Comparison of ENCODE assay signal across 25 cellular contexts in genomic region chr1:175377394-175377793, GRCh38.
"Had no signal": no experiment of that assay in that cellular context is flagged by ENCODE, and none has a peak within 500 bp of the region (broad histone marks: within the 10 kb centered on the region; RNA-seq: fewer than 3 reads in every experiment).

No MANE protein-coding gene starts in this region.

- H3K79me2 ChIP-seq: parathyroid adenoma had no signal

- H3K4me1 ChIP-seq: foreskin keratinocyte, heart left ventricle, left lung, neural progenitor cell, parathyroid adenoma, sigmoid colon, thyroid gland, vagina had no signal

- H3K27me3 ChIP-seq: dorsolateral prefrontal cortex, left lung, neural progenitor cell, right atrium auricular region, sigmoid colon, thyroid gland, vagina had no signal

- H3K27ac ChIP-seq: dorsolateral prefrontal cortex, epithelial cell of prostate, foreskin keratinocyte, gastroesophageal sphincter, heart left ventricle, left lung, neural progenitor cell, parathyroid adenoma, right atrium auricular region, sigmoid colon, stomach, thyroid gland, vagina had no signal

- H3K9me3 ChIP-seq: gastroesophageal sphincter, heart left ventricle, left lung, right atrium auricular region, sigmoid colon, stomach, thyroid gland, vagina had no signal

- H3K4me3 ChIP-seq: dorsolateral prefrontal cortex, gastroesophageal sphincter, heart left ventricle, left lung, neural progenitor cell, right atrium auricular region, sigmoid colon, stomach, thyroid gland, vagina had no signal

- H2AFZ ChIP-seq: neural progenitor cell, parathyroid adenoma had no signal

- ATAC-seq: esophagus mucosa; foreskin keratinocyte; gastroesophageal sphincter; heart left ventricle; left cardiac atrium; left lung; naive thymus-derived CD4-positive, alpha-beta T cell; stimulated activated effector memory CD8-positive, alpha-beta T cell treated with anti-CD3 and anti-CD28 coated beads, Interleukin-12 subunit alpha, Interleukin-12 subunit beta, amount 100 ng/mL, for 72 hours had no signal

- DNase-seq: dorsolateral prefrontal cortex; effector CD4-positive, alpha-beta T cell; foreskin keratinocyte; heart left ventricle; hippocampal formation; left cardiac atrium; left lung; mesenchymal stem cell; naive thymus-derived CD4-positive, alpha-beta T cell; sigmoid colon; stimulated activated CD4-positive, alpha-beta T cell treated with anti-CD3 and anti-CD28 coated beads, Interleukin-2, amount 100 ng/mL, for 24 hours; stimulated activated CD4-positive, alpha-beta T cell treated with anti-CD3 and anti-CD28 coated beads, Interleukin-4, amount 100 ng/mL, for 24 hours; stimulated activated naive CD4-positive, alpha-beta T cell treated with Interleukin-2 at 50 U/mL for 16 hours; stomach; thyroid gland; trophoblast cell had no signal

- H3K4me2 ChIP-seq: neural progenitor cell had no signal

- FAIRE-seq: islet of Langerhans had no signal

- H3K9ac ChIP-seq: neural progenitor cell, parathyroid adenoma had no signal

- H3K36me3 ChIP-seq: gastroesophageal sphincter, heart left ventricle, left lung, neural progenitor cell, right atrium auricular region, sigmoid colon, stomach, thyroid gland, vagina had no signal
